20 cellular contexts compared by ENCODE assay signal in the genomic region with DNA sequence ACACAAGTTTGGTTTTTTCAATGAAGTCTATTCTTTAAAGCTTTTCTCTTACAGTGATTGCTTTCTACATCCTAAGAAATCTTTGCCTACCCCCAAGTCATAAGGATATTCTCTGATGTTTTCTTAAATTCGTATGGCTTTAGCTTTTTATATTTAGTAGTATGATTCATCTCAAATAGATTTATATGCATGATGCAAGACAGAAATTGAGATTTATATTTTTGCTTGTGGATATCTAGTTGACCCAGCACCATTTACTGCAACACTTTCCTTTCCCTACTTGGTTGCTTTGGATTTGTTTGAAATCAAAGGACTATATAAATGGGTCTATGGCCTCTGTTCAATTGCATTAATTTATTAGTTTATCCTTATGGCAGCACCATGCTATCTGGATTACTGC.
"Had no signal": no experiment of that assay in that cellular context is flagged by ENCODE, and none has a peak within 500 bp of the region (broad histone marks: within the 10 kb centered on the region; RNA-seq: fewer than 3 reads in every experiment).

No MANE protein-coding gene starts in this region.

- H3K27me3 Mint-ChIP-seq: activated CD8-positive, alpha-beta memory T cell treated with anti-CD3 and anti-CD28 coated beads, Interleukin-2, amount 10 ng/mL, durations not matched to agents 7 days and 5 days; activated naive CD8-positive, alpha-beta T cell treated with anti-CD3 and anti-CD28 coated beads, Interleukin-2, amount 50 U/mL, for 24 hours; activated T-cell treated with anti-CD3 and anti-CD28 coated beads, Interleukin-2, amount 50 U/mL, for 24 hours had no signal

- H3K27me3 ChIP-seq: SJCRH30 had no signal

- H3K27ac Mint-ChIP-seq: activated CD8-positive, alpha-beta memory T cell treated with anti-CD3 and anti-CD28 coated beads, Interleukin-2, amount 10 ng/mL, durations not matched to agents 7 days and 5 days; activated naive CD4-positive, alpha-beta T cell treated with anti-CD3 and anti-CD28 coated beads, Interleukin-2, amount 50 U/mL, for 72 hours; activated naive CD8-positive, alpha-beta T cell treated with anti-CD3 and anti-CD28 coated beads, Interleukin-2, amount 50 U/mL, for 24 hours; activated T-cell treated with anti-CD3 and anti-CD28 coated beads, Interleukin-2, amount 50 U/mL, for 24 hours; T-helper 1 cell treated with Interleukin-12 subunit alpha and Interleukin-12 subunit beta and Interleukin-4 antibody, amounts not matched to agents 30 μg/mL and 1 μg/mL, for 36 hours had no signal

- H3K4me3 Mint-ChIP-seq: activated CD8-positive, alpha-beta memory T cell treated with anti-CD3 and anti-CD28 coated beads, Interleukin-2, amount 10 ng/mL, durations not matched to agents 7 days and 5 days; activated naive CD8-positive, alpha-beta T cell treated with anti-CD3 and anti-CD28 coated beads, Interleukin-2, amount 50 U/mL, for 24 hours; activated T-cell treated with anti-CD3 and anti-CD28 coated beads, Interleukin-2, amount 50 U/mL, for 24 hours; brain; T-helper 1 cell treated with Interleukin-12 subunit alpha and Interleukin-12 subunit beta and Interleukin-4 antibody, amounts not matched to agents 30 μg/mL and 1 μg/mL, for 36 hours had no signal

- H3K9me3 ChIP-seq: SJCRH30 had no signal

- H3K4me3 ChIP-seq: SJCRH30 had no signal

- H3K36me3 ChIP-seq: SJCRH30 had no signal

- H3K9me3 Mint-ChIP-seq: activated naive CD8-positive, alpha-beta T cell treated with anti-CD3 and anti-CD28 coated beads, Interleukin-2, amount 50 U/mL, for 24 hours; activated T-cell treated with anti-CD3 and anti-CD28 coated beads, Interleukin-2, amount 50 U/mL, for 24 hours; brain; T-helper 1 cell treated with Interleukin-12 subunit alpha and Interleukin-12 subunit beta and Interleukin-4 antibody, amounts not matched to agents 30 μg/mL and 1 μg/mL, for 36 hours had no signal

- H3K4me1 ChIP-seq: SJCRH30 had no signal

- DNase-seq: activated CD4-positive, alpha-beta T cell treated with anti-CD3 and anti-CD28 coated beads for 48 hours; activated CD4-positive, alpha-beta T cell treated with anti-CD3 and anti-CD28 coated beads, Interleukin-2, amount 50 U/mL, for 48 hours; activated CD8-positive, alpha-beta memory T cell treated with anti-CD3 and anti-CD28 coated beads, Interleukin-2, amount 10 ng/mL, durations not matched to agents 7 days and 5 days; activated effector memory CD4-positive, alpha-beta T cell treated with anti-CD3 and anti-CD28 coated beads, Interleukin-2, amount 50 U/mL, for 16 hours; activated naive CD4-positive, alpha-beta T cell treated with Interleukin-2 at 50 U/mL for 16 hours; activated naive CD8-positive, alpha-beta T cell treated with anti-CD3 and anti-CD28 coated beads, Interleukin-2, amount 50 U/mL, for 24 hours; activated T-cell treated with anti-CD3 and anti-CD28 coated beads, Interleukin-2, amount 50 U/mL, for 24 hours; amygdala; NCI-H1048; NCI-H1930; NCI-H2171; NCI-H226; NCI-H510A; NCI-H69; NK-92 treated with Interleukin-12 subunit alpha and Interleukin-12 subunit beta, amount 100 ng/mL, for 24 hours; RPMI8226; SJCRH30 had no signal

- H3K4me1 Mint-ChIP-seq: activated CD8-positive, alpha-beta memory T cell treated with anti-CD3 and anti-CD28 coated beads, Interleukin-2, amount 10 ng/mL, durations not matched to agents 7 days and 5 days; activated naive CD8-positive, alpha-beta T cell treated with anti-CD3 and anti-CD28 coated beads, Interleukin-2, amount 50 U/mL, for 24 hours had no signal

- H3K27ac ChIP-seq: SJCRH30 had no signal
